Comparison of ENCODE assay signal across 23 cellular contexts in the genomic region with DNA sequence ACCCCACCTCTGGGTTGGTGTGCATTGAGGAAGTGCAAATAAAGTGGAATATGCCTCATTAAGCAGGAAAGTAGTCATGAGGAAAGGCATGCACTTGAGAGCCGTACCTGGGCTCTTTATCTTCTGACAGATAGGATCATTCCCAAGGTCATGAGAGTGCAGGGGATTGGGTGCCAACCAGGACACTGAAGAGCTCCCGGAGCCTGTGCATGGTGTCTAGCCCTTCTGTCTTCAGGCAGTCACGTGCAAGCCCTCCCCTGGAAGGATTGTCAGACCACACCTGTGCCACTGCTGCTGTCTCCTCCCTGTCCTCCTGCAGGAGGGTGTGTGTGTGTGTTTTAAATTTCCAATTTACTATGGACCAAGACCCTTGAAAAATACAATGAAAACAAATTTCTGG.
"Had no signal": no experiment of that assay in that cellular context is flagged by ENCODE, and none has a peak within 500 bp of the region (broad histone marks: within the 10 kb centered on the region; RNA-seq: fewer than 3 reads in every experiment).

No MANE protein-coding gene starts in this region.

- H3K27me3 Mint-ChIP-seq: activated B cell treated with CpG ODN at 0.5 μM for 24 hours; activated naive CD8-positive, alpha-beta T cell treated with anti-CD3 and anti-CD28 coated beads for 36 hours; activated T-helper 17 cell treated with anti-CD3 and anti-CD28 coated beads, Interleukin-2, amount 50 U/mL, for 72 hours; T-cell had no signal

- H3K36me3 Mint-ChIP-seq: activated naive CD4-positive, alpha-beta T cell treated with anti-CD3 and anti-CD28 coated beads, Interleukin-2, amount 10 ng/mL, durations not matched to agents 7 days and 5 days; activated naive CD8-positive, alpha-beta T cell treated with anti-CD3 and anti-CD28 coated beads for 36 hours; T-cell had no signal

- H3K4me3 ChIP-seq: SK-N-MC had no signal

- ATAC-seq: activated T-helper 17 cell treated with anti-CD3 and anti-CD28 coated beads, Interleukin-2, amount 50 U/mL, for 72 hours; T-cell had no signal

- DNase-seq: activated B cell treated with CpG ODN at 0.5 μM for 24 hours; activated CD4-positive, alpha-beta T cell treated with anti-CD3 and anti-CD28 coated beads for 1 hour; activated CD4-positive, alpha-beta T cell treated with anti-CD3 and anti-CD28 coated beads, Interleukin-2, amount 10 ng/mL, durations not matched to agents 24 days and 14 days; activated CD4-positive, alpha-beta T cell treated with anti-CD3 and anti-CD28 coated beads, Interleukin-2, amount 50 U/mL, for 48 hours; activated gamma-delta T cell; activated naive CD4-positive, alpha-beta T cell treated with anti-CD3 and anti-CD28 coated beads, Interleukin-2, amount 10 ng/mL, durations not matched to agents 7 days and 5 days; activated naive CD8-positive, alpha-beta T cell treated with anti-CD3 and anti-CD28 coated beads for 36 hours; activated T-cell treated with anti-CD3 and anti-CD28 coated beads for 4 hours; activated T-cell treated with anti-CD3 and anti-CD28 coated beads, Interleukin-2, amount 50 U/mL, for 48 hours; brain microvascular endothelial cell; caudate nucleus; NCI-H1092; NCI-H1694; NCI-H2081; NCI-H446; NCI-H526; NCI-H82; T-cell; T-helper 2 cell; T1000 had no signal

- H3K27ac Mint-ChIP-seq: activated B cell treated with CpG ODN at 0.5 μM for 24 hours; activated CD4-positive, alpha-beta T cell treated with anti-CD3 and anti-CD28 coated beads, Interleukin-2, amount 10 ng/mL, durations not matched to agents 24 days and 14 days; activated naive CD4-positive, alpha-beta T cell treated with anti-CD3 and anti-CD28 coated beads, Interleukin-2, amount 10 ng/mL, durations not matched to agents 7 days and 5 days; activated naive CD8-positive, alpha-beta T cell treated with anti-CD3 and anti-CD28 coated beads for 36 hours; activated T-helper 17 cell treated with anti-CD3 and anti-CD28 coated beads, Interleukin-2, amount 50 U/mL, for 72 hours; T-cell had no signal

- H3K27me3 ChIP-seq: brain microvascular endothelial cell had no signal

- H3K9me3 Mint-ChIP-seq: activated B cell treated with CpG ODN at 0.5 μM for 24 hours; activated CD4-positive, alpha-beta T cell treated with anti-CD3 and anti-CD28 coated beads, Interleukin-2, amount 10 ng/mL, durations not matched to agents 24 days and 14 days; activated naive CD4-positive, alpha-beta T cell treated with anti-CD3 and anti-CD28 coated beads, Interleukin-2, amount 10 ng/mL, durations not matched to agents 7 days and 5 days; activated naive CD8-positive, alpha-beta T cell treated with anti-CD3 and anti-CD28 coated beads for 36 hours; activated T-helper 17 cell treated with anti-CD3 and anti-CD28 coated beads, Interleukin-2, amount 50 U/mL, for 72 hours; T-cell had no signal

- H3K36me3 ChIP-seq: brain microvascular endothelial cell had no signal

- H3K4me3 Mint-ChIP-seq: activated B cell treated with CpG ODN at 0.5 μM for 24 hours; activated CD4-positive, alpha-beta T cell treated with anti-CD3 and anti-CD28 coated beads, Interleukin-2, amount 10 ng/mL, durations not matched to agents 24 days and 14 days; activated naive CD4-positive, alpha-beta T cell treated with anti-CD3 and anti-CD28 coated beads, Interleukin-2, amount 10 ng/mL, durations not matched to agents 7 days and 5 days; activated naive CD8-positive, alpha-beta T cell treated with anti-CD3 and anti-CD28 coated beads for 36 hours; activated T-helper 17 cell treated with anti-CD3 and anti-CD28 coated beads, Interleukin-2, amount 50 U/mL, for 72 hours; T-cell had no signal

- H3K27ac ChIP-seq: brain microvascular endothelial cell, KMS-11, SK-N-MC had no signal

- H3K4me1 Mint-ChIP-seq: activated B cell treated with CpG ODN at 0.5 μM for 24 hours; activated T-helper 17 cell treated with anti-CD3 and anti-CD28 coated beads, Interleukin-2, amount 50 U/mL, for 72 hours had no signal
